Comparison of ENCODE assay signal across 17 cellular contexts in the genomic region with DNA sequence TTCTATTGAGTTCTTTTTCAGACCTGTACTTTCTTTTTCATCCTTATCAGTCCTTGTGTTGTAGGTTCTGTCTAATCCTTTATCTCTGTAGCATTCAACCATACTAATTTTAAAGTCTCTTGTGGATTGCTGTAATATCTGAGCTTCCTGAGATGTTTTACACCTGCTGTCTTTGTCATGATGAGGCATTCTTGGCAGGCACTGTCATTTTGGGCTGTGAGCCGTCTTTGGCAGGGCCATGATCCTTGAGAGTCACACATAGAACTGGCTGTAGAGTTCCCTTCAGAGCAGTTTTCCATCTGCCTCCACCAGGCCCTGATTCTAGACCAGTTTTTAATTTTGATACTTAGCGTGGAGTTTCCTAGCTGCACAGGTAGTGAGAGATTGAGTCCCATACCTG. TPM values are rescaled to one million over a fixed set of nuclear protein-coding genes. Genes with fewer than 3 reads are reported as not detected.
"Had no signal": no experiment of that assay in that cellular context is flagged by ENCODE, and none has a peak within 500 bp of the region (broad histone marks: within the 10 kb centered on the region; RNA-seq: fewer than 3 reads in every experiment).

No MANE protein-coding gene starts in this region.

- H3K4me3 Mint-ChIP-seq: activated CD4-positive, alpha-beta memory T cell treated with anti-CD3 and anti-CD28 coated beads, Interleukin-2, amount 10 ng/mL, durations not matched to agents 7 days and 5 days; activated naive CD4-positive, alpha-beta T cell treated with anti-CD3 and anti-CD28 coated beads, Interleukin-2, amount 10 ng/mL, durations not matched to agents 7 days and 5 days; activated T-cell treated with anti-CD3 and anti-CD28 coated beads, Interleukin-2, amount 50 U/mL, for 24 hours; natural killer cell; stimulated activated naive CD8-positive, alpha-beta T cell treated with anti-CD3 and anti-CD28 coated beads, Interleukin-15, Interleukin-2, amounts not matched to agents 100 ng/mL and 50 ng/mL, for 24 hours had no signal

- H3K27me3 ChIP-seq: upper lobe of right lung had no signal

- ATAC-seq: foreskin keratinocyte, left colon, mucosa of descending colon, natural killer cell, upper lobe of right lung had no signal

- H3K4me2 ChIP-seq: smooth muscle cell had no signal

- H3K9me3 ChIP-seq: adrenal gland, mucosa of descending colon, suprapubic skin, upper lobe of right lung had no signal

- H3K36me3 ChIP-seq: adrenal gland, cardiac muscle cell, suprapubic skin, upper lobe of right lung had no signal

- H3K9me3 Mint-ChIP-seq: activated CD4-positive, alpha-beta memory T cell treated with anti-CD3 and anti-CD28 coated beads, Interleukin-2, amount 10 ng/mL, durations not matched to agents 7 days and 5 days; activated naive CD4-positive, alpha-beta T cell treated with anti-CD3 and anti-CD28 coated beads, Interleukin-2, amount 10 ng/mL, durations not matched to agents 7 days and 5 days; activated T-cell treated with anti-CD3 and anti-CD28 coated beads, Interleukin-2, amount 50 U/mL, for 24 hours; natural killer cell; stimulated activated naive CD8-positive, alpha-beta T cell treated with anti-CD3 and anti-CD28 coated beads, Interleukin-15, Interleukin-2, amounts not matched to agents 100 ng/mL and 50 ng/mL, for 24 hours had no signal

- H3K36me3 Mint-ChIP-seq: natural killer cell had no signal

- H3K4me3 ChIP-seq: adrenal gland, cardiac muscle cell, coronary artery, mucosa of descending colon, SK-N-MC, smooth muscle cell, suprapubic skin, upper lobe of right lung had no signal

- H3K4me1 ChIP-seq: foreskin keratinocyte had no signal

- H3K27ac ChIP-seq: adrenal gland, cardiac muscle cell, coronary artery, foreskin keratinocyte, SK-N-MC, suprapubic skin, VCaP had no signal

- DNase-seq: activated CD4-positive, alpha-beta memory T cell treated with anti-CD3 and anti-CD28 coated beads, Interleukin-2, amount 10 ng/mL, durations not matched to agents 7 days and 5 days; activated naive CD4-positive, alpha-beta T cell treated with anti-CD3 and anti-CD28 coated beads, Interleukin-2, amount 10 ng/mL, durations not matched to agents 7 days and 5 days; activated T-cell treated with anti-CD3 and anti-CD28 coated beads, Interleukin-2, amount 50 U/mL, for 24 hours; adrenal gland; foreskin keratinocyte; left colon; mucosa of descending colon; natural killer cell; T-helper 1 cell; upper lobe of right lung had no signal

- H3K27ac Mint-ChIP-seq: activated CD4-positive, alpha-beta memory T cell treated with anti-CD3 and anti-CD28 coated beads, Interleukin-2, amount 10 ng/mL, durations not matched to agents 7 days and 5 days; activated naive CD4-positive, alpha-beta T cell treated with anti-CD3 and anti-CD28 coated beads, Interleukin-2, amount 10 ng/mL, durations not matched to agents 7 days and 5 days; activated T-cell treated with anti-CD3 and anti-CD28 coated beads, Interleukin-2, amount 50 U/mL, for 24 hours; natural killer cell; stimulated activated naive CD8-positive, alpha-beta T cell treated with anti-CD3 and anti-CD28 coated beads, Interleukin-15, Interleukin-2, amounts not matched to agents 100 ng/mL and 50 ng/mL, for 24 hours had no signal

RNA-seq across cellular contexts. Expression of gene EFCC1, which starts 6.7 kb away (rescaled TPM):
- total RNA-seq: activated CD4-positive, alpha-beta memory T cell treated with anti-CD3 and anti-CD28 coated beads, Interleukin-2, amount 10 ng/mL, durations not matched to agents 7 days and 5 days; cardiac muscle cell; foreskin keratinocyte; smooth muscle cell had no signal
- polyA plus RNA-seq: foreskin keratinocyte had no signal

RNA-seq across cellular contexts. Expression of gene GP9, which starts 52.8 kb away (rescaled TPM):
- total RNA-seq: activated CD4-positive, alpha-beta memory T cell treated with anti-CD3 and anti-CD28 coated beads, Interleukin-2, amount 10 ng/mL, durations not matched to agents 7 days and 5 days; adrenal gland; cardiac muscle cell; foreskin keratinocyte; smooth muscle cell; suprapubic skin had no signal
- polyA plus RNA-seq: cardiac muscle cell, foreskin keratinocyte, smooth muscle cell had no signal
